Comparison of ENCODE assay signal across 1 cellular context in genomic region chr17:67831268-67831667, GRCh38.
TF ChIP-seq lines count a peak whose summit lies in the region.

No MANE protein-coding gene starts in this region.

TF ChIP-seq in WTC11, 78 proteins besides CTCF, POLR2A, EP300 and RAD21:
- TF ChIP-seq MYBL2 (CRISPR knock-in tag; IDR thresholded peaks at IDR 0.05) (no peak), E2F1 (CRISPR knock-in tag; IDR thresholded peaks at IDR 0.05) (no peak), HMGA2 (CRISPR knock-in tag; IDR thresholded peaks at IDR 0.05) (no peak), FOXJ3 (CRISPR knock-in tag; IDR thresholded peaks at IDR 0.05; ENCODE audit: borderline replicate concordance) (no peak), NFATC4 (CRISPR knock-in tag; IDR thresholded peaks at IDR 0.05) (no peak), FOXP1 (CRISPR knock-in tag; IDR thresholded peaks at IDR 0.05; ENCODE audit: borderline replicate concordance) (no peak), SMAD4 (CRISPR knock-in tag; IDR thresholded peaks at IDR 0.05) (no peak), CREB1 (CRISPR knock-in tag; IDR thresholded peaks at IDR 0.05) (no peak), CDX4 (CRISPR knock-in tag; IDR thresholded peaks at IDR 0.05; ENCODE audit: borderline replicate concordance) (no peak), ZNF232 (CRISPR knock-in tag; IDR thresholded peaks at IDR 0.05) (no peak), GRHL2 (CRISPR knock-in tag; IDR thresholded peaks at IDR 0.05; ENCODE audit: insufficient replicate concordance, severe bottlenecking) (no peak), IRF2 (CRISPR knock-in tag; IDR thresholded peaks at IDR 0.05; ENCODE audit: borderline replicate concordance, low read depth) (no peak), TCF7 (CRISPR knock-in tag; IDR thresholded peaks at IDR 0.05; ENCODE audit: low read depth) (no peak), ATF3 (CRISPR knock-in tag; conservative IDR thresholded peaks at IDR 0.05) (no peak), STAT6 (CRISPR knock-in tag; conservative IDR thresholded peaks at IDR 0.05; ENCODE audit: low read depth) (no peak), FOXP4 (CRISPR knock-in tag; IDR thresholded peaks at IDR 0.05) (no peak), ZNF263 (CRISPR knock-in tag; IDR thresholded peaks at IDR 0.05; ENCODE audit: low read depth) (no peak), ZNF512 (CRISPR knock-in tag; IDR thresholded peaks at IDR 0.05; ENCODE audit: borderline replicate concordance) (no peak), ZNF396 (CRISPR knock-in tag; IDR thresholded peaks at IDR 0.05; ENCODE audit: borderline replicate concordance) (no peak), E2F4 (CRISPR knock-in tag; IDR thresholded peaks at IDR 0.05; ENCODE audit: borderline replicate concordance, low read depth) (no peak)
